ENCODE assay signal across 11 cellular contexts in the genomic region with DNA sequence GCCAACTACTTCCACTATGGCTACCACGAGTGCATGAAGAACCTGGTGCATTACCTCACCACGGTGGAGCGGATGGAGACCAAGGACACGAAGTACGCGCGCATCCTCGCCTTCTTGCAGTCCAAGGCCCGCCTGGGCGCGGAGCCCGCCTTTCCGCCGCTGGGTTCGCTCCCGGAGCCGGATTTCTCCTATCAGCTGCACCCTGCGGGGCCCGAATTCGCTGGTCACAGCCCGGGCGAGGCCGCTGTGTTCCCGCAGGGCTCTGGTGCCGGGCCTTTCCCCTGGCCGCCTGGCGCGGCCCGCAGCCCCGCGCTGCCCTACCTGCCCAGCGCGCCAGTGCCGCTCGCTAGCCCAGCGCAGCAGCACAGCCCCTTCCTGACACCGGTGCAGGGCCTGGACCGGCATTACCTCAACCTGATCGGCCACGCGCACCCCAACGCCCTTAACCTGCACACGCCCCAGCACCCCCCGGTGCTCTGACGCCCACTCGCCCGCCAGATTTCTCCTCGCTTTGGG. TPM values are rescaled to one million over a fixed set of nuclear protein-coding genes. Genes with fewer than 3 reads are reported as not detected.
A peak's percentile ranks its signal among the peaks of the same experiment; 100 is the strongest.
DNase-seq lines count a peak whose midpoint lies in the region; ATAC-seq and TF ChIP-seq lines count a peak whose summit lies in the region.
"Had no signal": no experiment of that assay in that cellular context is flagged by ENCODE, and none has a peak within 500 bp of the region (broad histone marks: within the 10 kb centered on the region; RNA-seq: fewer than 3 reads in every experiment).

No MANE protein-coding gene starts in this region.

- H3K36me3 Mint-ChIP-seq in T-helper 1 cell treated with Interleukin-12 subunit alpha and Interleukin-12 subunit beta and Interleukin-4 antibody, amounts not matched to agents 30 μg/mL and 1 μg/mL, for 36 hours (ENCODE audit: low read depth), result no peaks in the 10 kb centered on the region
- peaks cover 2 to 3% of the 10 kb centered on the region in 2 donors for H3K36me3 Mint-ChIP-seq in stimulated activated naive B cell treated with anti-CD40 and anti-IgM and Interleukin-4, amounts not matched to agents 10 μg/mL and 1 μg/mL and 100 μg/mL, for 72 hours

- H3K9me3 ChIP-seq in right cardiac atrium (ENCODE audit: control insufficient read depth, low read length), result no peaks in the 10 kb centered on the region

- ATAC-seq in SK-N-SH treated with all-trans-retinoic acid at 6 μM for 48 hours (peak; percentile 28; the same call in 2 of the 3 replicates), right cardiac atrium (peak in 1 of 2 donors; percentile 23)
- ATAC-seq in stimulated activated naive B cell treated with anti-CD40 and anti-IgM and Interleukin-4, amounts not matched to agents 10 μg/mL and 1 μg/mL and 100 μg/mL, for 72 hours (replicated peaks), result no peak

- H3K4me1 ChIP-seq in right cardiac atrium (ENCODE audit: control insufficient read depth, insufficient read depth, low read length), result peaks cover 4% of the 10 kb centered on the region

- intact Hi-C loops in right cardiac atrium (cut with DNase I), result no loop called here

- DNase-seq in T-helper 1 cell (no peak), right cardiac atrium (no peak), SW 1271 (lab: John Stamatoyannopoulos, UW) (no peak), activated gamma-delta T cell (lab: John Stamatoyannopoulos, UW) (no peak)
- DNase-seq in stimulated activated naive B cell treated with anti-CD40 and anti-IgM and Interleukin-4, amounts not matched to agents 10 μg/mL and 1 μg/mL and 100 μg/mL, for 72 hours, result no peak
- no peak for DNase-seq in NK-92 treated with Interleukin-12 subunit alpha and Interleukin-12 subunit beta, amount 100 ng/mL, for 24 hours (lab: John Stamatoyannopoulos, UW)
- DNase-seq: effector CD4-positive, alpha-beta T cell; NCI-H774 had no signal

- no peak overlapping the region for H3K4me3 Mint-ChIP-seq in T-helper 1 cell treated with Interleukin-12 subunit alpha and Interleukin-12 subunit beta and Interleukin-4 antibody, amounts not matched to agents 30 μg/mL and 1 μg/mL, for 36 hours
- H3K4me3 Mint-ChIP-seq in stimulated activated naive B cell treated with anti-CD40 and anti-IgM and Interleukin-4, amounts not matched to agents 10 μg/mL and 1 μg/mL and 100 μg/mL, for 72 hours, result no peak overlapping the region

- H3K27me3 Mint-ChIP-seq in T-helper 1 cell treated with Interleukin-12 subunit alpha and Interleukin-12 subunit beta and Interleukin-4 antibody, amounts not matched to agents 30 μg/mL and 1 μg/mL, for 36 hours (ENCODE audit: low read depth), result peaks cover 97% of the 10 kb centered on the region
- peaks cover 69 to 99% of the 10 kb centered on the region in 2 donors for H3K27me3 Mint-ChIP-seq in stimulated activated naive B cell treated with anti-CD40 and anti-IgM and Interleukin-4, amounts not matched to agents 10 μg/mL and 1 μg/mL and 100 μg/mL, for 72 hours

- H3K27ac Mint-ChIP-seq in T-helper 1 cell treated with Interleukin-12 subunit alpha and Interleukin-12 subunit beta and Interleukin-4 antibody, amounts not matched to agents 30 μg/mL and 1 μg/mL, for 36 hours, result peak overlapping the region; percentile 69
- peak overlapping the region; percentile 81 for H3K27ac Mint-ChIP-seq in stimulated activated naive B cell treated with anti-CD40 and anti-IgM and Interleukin-4, amounts not matched to agents 10 μg/mL and 1 μg/mL and 100 μg/mL, for 72 hours
- H3K27ac Mint-ChIP-seq: activated T-helper 2 cell treated with anti-CD3 and anti-CD28 coated beads, Interferon-gamma antibody, Interleukin-2, Interleukin-4, amounts not matched to agents 10 μg/mL and 5 μg/mL and 100 μg/mL, durations not matched to agents 14 hours and 24 hours and 36 hours had no signal

- H3K27me3 ChIP-seq in right cardiac atrium (ENCODE audit: control insufficient read depth, insufficient read depth), result peaks cover 2% of the 10 kb centered on the region

- H3K27ac ChIP-seq in right cardiac atrium (ENCODE audit: low read length), result no peak overlapping the region

- peak overlapping the region; percentile 23 for H3K4me3 ChIP-seq in right cardiac atrium (ENCODE audit: low read length)

- WGBS in right cardiac atrium, result 1% methylated on average over 48 of the region's 48 CpGs

- no peaks in the 10 kb centered on the region for H3K9me3 Mint-ChIP-seq in T-helper 1 cell treated with Interleukin-12 subunit alpha and Interleukin-12 subunit beta and Interleukin-4 antibody, amounts not matched to agents 30 μg/mL and 1 μg/mL, for 36 hours
- H3K9me3 Mint-ChIP-seq in stimulated activated naive B cell treated with anti-CD40 and anti-IgM and Interleukin-4, amounts not matched to agents 10 μg/mL and 1 μg/mL and 100 μg/mL, for 72 hours, result no peaks in the 10 kb centered on the region
- H3K9me3 Mint-ChIP-seq: activated T-helper 2 cell treated with anti-CD3 and anti-CD28 coated beads, Interferon-gamma antibody, Interleukin-2, Interleukin-4, amounts not matched to agents 10 μg/mL and 5 μg/mL and 100 μg/mL, durations not matched to agents 14 hours and 24 hours and 36 hours had no signal

- peaks cover 10% of the 10 kb centered on the region for H3K4me1 Mint-ChIP-seq in T-helper 1 cell treated with Interleukin-12 subunit alpha and Interleukin-12 subunit beta and Interleukin-4 antibody, amounts not matched to agents 30 μg/mL and 1 μg/mL, for 36 hours (ENCODE audit: low read depth)
- peaks cover 17 to 29% of the 10 kb centered on the region in 2 donors for H3K4me1 Mint-ChIP-seq in stimulated activated naive B cell treated with anti-CD40 and anti-IgM and Interleukin-4, amounts not matched to agents 10 μg/mL and 1 μg/mL and 100 μg/mL, for 72 hours

TF ChIP-seq in SK-N-SH treated with all-trans-retinoic acid at 6 μM for 48 hours, 23 proteins besides CTCF, POLR2A, EP300 and RAD21:
- TF ChIP-seq TOX (CRISPR knock-in tag; IDR thresholded peaks at IDR 0.05; ENCODE audit: borderline replicate concordance) (no peak), OSR1 (CRISPR knock-in tag; IDR thresholded peaks at IDR 0.05) (no peak), ZNF565 (CRISPR knock-in tag; conservative IDR thresholded peaks at IDR 0.05; ENCODE audit: low read depth) (no peak), ZNF8 (CRISPR knock-in tag; IDR thresholded peaks at IDR 0.05) (no peak), TCF4 (CRISPR knock-in tag; IDR thresholded peaks at IDR 0.05; ENCODE audit: borderline replicate concordance) (no peak), CSDC2 (CRISPR knock-in tag; IDR thresholded peaks at IDR 0.05) (no peak), PPARA (CRISPR knock-in tag; IDR thresholded peaks at IDR 0.05; ENCODE audit: borderline replicate concordance) (no peak), ESRRG (CRISPR knock-in tag; IDR thresholded peaks at IDR 0.05) (no peak), RARB (CRISPR knock-in tag; IDR thresholded peaks at IDR 0.05) (no peak), ISL1 (CRISPR knock-in tag; IDR thresholded peaks at IDR 0.05) (no peak), ZFP30 (CRISPR knock-in tag; IDR thresholded peaks at IDR 0.05) (no peak)
- TF ChIP-seq, protein P1, sequence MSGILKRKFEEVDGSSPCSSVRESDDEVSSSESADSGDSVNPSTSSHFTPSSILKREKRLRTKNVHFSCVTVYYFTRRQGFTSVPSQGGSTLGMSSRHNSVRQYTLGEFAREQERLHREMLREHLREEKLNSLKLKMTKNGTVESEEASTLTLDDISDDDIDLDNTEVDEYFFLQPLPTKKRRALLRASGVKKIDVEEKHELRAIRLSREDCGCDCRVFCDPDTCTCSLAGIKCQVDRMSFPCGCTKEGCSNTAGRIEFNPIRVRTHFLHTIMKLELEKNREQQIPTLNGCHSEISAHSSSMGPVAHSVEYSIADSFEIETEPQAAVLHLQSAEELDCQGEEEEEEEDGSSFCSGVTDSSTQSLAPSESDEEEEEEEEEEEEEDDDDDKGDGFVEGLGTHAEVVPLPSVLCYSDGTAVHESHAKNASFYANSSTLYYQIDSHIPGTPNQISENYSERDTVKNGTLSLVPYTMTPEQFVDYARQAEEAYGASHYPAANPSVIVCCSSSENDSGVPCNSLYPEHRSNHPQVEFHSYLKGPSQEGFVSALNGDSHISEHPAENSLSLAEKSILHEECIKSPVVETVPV (CRISPR knock-in tag; IDR thresholded peaks at IDR 0.05), result no peak

RNA-seq across cellular contexts. Expression of gene HELT, which starts 2.1 kb away (rescaled TPM):
- not detected for total RNA-seq in right cardiac atrium
- polyA plus RNA-seq in right cardiac atrium, result not detected
- total RNA-seq: activated T-helper 2 cell treated with anti-CD3 and anti-CD28 coated beads, Interferon-gamma antibody, Interleukin-2, Interleukin-4, amounts not matched to agents 10 μg/mL and 5 μg/mL and 100 μg/mL, durations not matched to agents 14 hours and 24 hours and 36 hours had no signal
